8 cellular contexts compared by ENCODE assay signal in the genomic region with DNA sequence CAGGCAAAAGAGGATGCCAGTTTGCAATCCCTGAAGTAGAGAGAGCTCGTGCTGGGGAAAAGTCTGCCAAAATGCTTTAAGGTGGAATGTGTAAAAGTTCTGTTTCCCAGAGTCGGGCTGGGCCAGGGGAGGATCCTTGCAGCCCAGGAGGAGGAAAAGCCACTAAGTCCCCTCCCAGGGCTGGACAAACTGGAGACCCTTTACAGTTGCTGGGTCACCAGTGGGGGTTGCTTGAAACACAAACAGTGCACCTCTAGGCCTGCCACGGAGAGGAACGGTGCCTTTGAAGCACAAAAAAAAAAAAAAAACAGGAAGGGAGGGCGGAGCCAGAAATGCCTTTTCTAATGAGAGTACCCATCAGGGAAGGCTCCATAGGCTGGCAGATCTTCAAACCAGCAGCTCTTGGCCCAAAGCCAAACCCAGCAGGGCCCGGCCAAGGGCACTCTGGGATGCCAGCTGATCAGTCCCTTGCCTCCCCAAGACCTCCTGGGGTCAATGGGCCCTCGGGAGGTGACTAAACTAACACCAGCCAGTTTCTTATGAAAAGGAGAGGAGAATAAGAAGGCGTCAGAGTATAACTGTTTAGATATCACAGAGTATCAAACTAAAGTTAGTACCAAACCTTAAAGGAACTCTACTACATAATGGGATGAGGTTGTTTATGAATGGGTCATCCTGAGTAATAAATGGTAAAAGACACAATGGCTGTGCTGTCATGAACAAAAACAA. TPM values are rescaled to one million over a fixed set of nuclear protein-coding genes. Genes with fewer than 3 reads are reported as not detected.
DNase-seq lines count a peak whose midpoint lies in the region; ATAC-seq and TF ChIP-seq lines count a peak whose summit lies in the region.

No MANE protein-coding gene starts in this region.

- peak overlapping the region; percentile 79 for H2AK9ac ChIP-seq in IMR-90 (replicated peaks; ENCODE audit: low read depth, low read length, poor library complexity)

- H3K4me3 Mint-ChIP-seq in activated naive CD8-positive, alpha-beta T cell treated with anti-CD3 and anti-CD28 coated beads, Interleukin-2, amount 50 U/mL, for 24 hours: peak overlapping the region; percentile 90
- peak overlapping the region; percentile 75 for H3K4me3 Mint-ChIP-seq in osteocyte (ENCODE audit: unreplicated experiment)

- no peak for TF ChIP-seq RAD21 in IMR-90 (IDR thresholded peaks at IDR 0.05; ENCODE audit: low read length)

- peak overlapping the region; percentile 39; the same call in 1 of the 2 replicates for H3K23ac ChIP-seq in IMR-90 (ENCODE audit: low read depth, low read length)

- intact Hi-C loops in IMR-90 (cut with micrococcal nuclease): loop anchor here (1.0 kb wide), 1 partner anchor 24 kb away; the partner anchor contains the start of gene HLA-A
- intact Hi-C loops in Panc1 (cut with micrococcal nuclease; ENCODE audit: unreplicated experiment): no loop called here
- intact Hi-C loops in Right ventricle myocardium superior (cut with DNase I): no loop called here

- H3K4me1 ChIP-seq in ES-I3 (ENCODE audit: insufficient read depth, low read length) (peaks cover 37% of the 10 kb centered on the region), IMR-90 (ENCODE audit: control insufficient read depth, insufficient read depth, low read length) (peaks cover 5% of the 10 kb centered on the region; the same call in 1 of the 2 replicates), Panc1 (ENCODE audit: control insufficient read depth, insufficient read depth, low read length) (peaks cover 37% of the 10 kb centered on the region)

- peak; percentile 19 for ATAC-seq in IMR-90 (ENCODE audit: low read depth)
- ATAC-seq in Panc1: peak; percentile 83
- no peak for ATAC-seq in activated naive CD8-positive, alpha-beta T cell treated with anti-CD3 and anti-CD28 coated beads, Interleukin-2, amount 50 U/mL, for 24 hours
- ATAC-seq in Right ventricle myocardium superior (ENCODE audit: poor library complexity): peak; percentile 86
- no peak for ATAC-seq in GM19463 (IDR thresholded peaks at IDR 0.05; ENCODE audit: unreplicated experiment)
- no peak for ATAC-seq in GM21576 (IDR thresholded peaks at IDR 0.05; ENCODE audit: unreplicated experiment)

- H4K5ac ChIP-seq in IMR-90 (ENCODE audit: low read depth, low read length): peak overlapping the region; percentile 31

- H2AK5ac ChIP-seq in IMR-90 (ENCODE audit: low read depth, low read length): peak overlapping the region; percentile 27; the same call in 1 of the 2 replicates

- peak overlapping the region; percentile 73 for H3K18ac ChIP-seq in IMR-90 (ENCODE audit: low read depth, low read length)

- peak overlapping the region; percentile 89 for H2BK120ac ChIP-seq in IMR-90 (ENCODE audit: low read depth, low read length)

- peak overlapping the region; percentile 79; the same call in 1 of the 2 replicates for H3K14ac ChIP-seq in IMR-90 (replicated peaks; ENCODE audit: low read depth, low read length)

- H4K91ac ChIP-seq in IMR-90 (ENCODE audit: insufficient read depth, low read depth, low read length): peak overlapping the region; percentile 96

- TF ChIP-seq CTCF in IMR-90 (conservative IDR thresholded peaks at IDR 0.05; ENCODE audit: low read depth, low read length): no peak
- TF ChIP-seq CTCF in Panc1 (IDR thresholded peaks at IDR 0.05): no peak
- no peak for TF ChIP-seq CTCF in osteocyte (IDR thresholded peaks at IDR 0.05)

- in situ Hi-C loops in IMR-90 (cut with MboI; ENCODE audit: low sequenced_read_pairs): no loop called here
- in situ Hi-C loops in Panc1 (cut with HindIII; ENCODE audit: low pct_unique_long_range_greater_than_20kb, low sequenced_read_pairs): no loop called here

- no peaks in the 10 kb centered on the region for H4K20me1 ChIP-seq in IMR-90 (ENCODE audit: insufficient read depth, low read length)

- H3K4me3 ChIP-seq in IMR-90 (ENCODE audit: insufficient read depth, low read depth, low read length): 0 out of 2 replicates have a peak overlapping the region, but pooled peaks have one; percentile 8
- peak overlapping the region; percentile 50 to 79 for H3K4me3 ChIP-seq in Panc1 (ENCODE audit: low read depth in 2 of 2, low read length in 2 of 2)

- H4K8ac ChIP-seq in IMR-90 (ENCODE audit: low read depth in 2 of 2, low read length in 2 of 2): peak overlapping the region; percentile 86 to 93

- H3K36me3 Mint-ChIP-seq in activated naive CD8-positive, alpha-beta T cell treated with anti-CD3 and anti-CD28 coated beads, Interleukin-2, amount 50 U/mL, for 24 hours (ENCODE audit: low read depth): no peaks in the 10 kb centered on the region
- H3K36me3 Mint-ChIP-seq in osteocyte (ENCODE audit: unreplicated experiment): no peaks in the 10 kb centered on the region

- H3K56ac ChIP-seq in IMR-90 (ENCODE audit: extremely low read depth, insufficient read depth, low read length): peak overlapping the region; percentile 90

- H3K36me3 ChIP-seq in ES-I3 (ENCODE audit: insufficient read depth, low read length): no peaks in the 10 kb centered on the region
- H3K36me3 ChIP-seq in IMR-90 (ENCODE audit: control insufficient read depth, insufficient read depth, low read length): no peaks in the 10 kb centered on the region
- H3K36me3 ChIP-seq in Panc1 (ENCODE audit: control insufficient read depth, insufficient read depth, low read length): no peaks in the 10 kb centered on the region

- peak; percentile 57 for DNase-seq in IMR-90
- peak; percentile 92 for DNase-seq in Panc1 (ENCODE audit: low read depth, low spot score)
- peak; percentile 44 for DNase-seq in activated naive CD8-positive, alpha-beta T cell treated with anti-CD3 and anti-CD28 coated beads, Interleukin-2, amount 50 U/mL, for 24 hours
- peak; percentile 92 for DNase-seq in Right ventricle myocardium superior
- peak; percentile 91 for DNase-seq in osteocyte (ENCODE audit: extremely low spot score, unreplicated experiment)

- H3K27me3 ChIP-seq in IMR-90 (ENCODE audit: control insufficient read depth, insufficient read depth, low read length) (no peaks in the 10 kb centered on the region), Panc1 (ENCODE audit: control insufficient read depth, insufficient read depth, low read length) (no peaks in the 10 kb centered on the region)

- dilution Hi-C loops in IMR-90 (cut with HindIII; ENCODE audit: low sequenced_read_pairs, unreplicated experiment): no loop called here

- no peaks in the 10 kb centered on the region for H3K9me3 Mint-ChIP-seq in activated naive CD8-positive, alpha-beta T cell treated with anti-CD3 and anti-CD28 coated beads, Interleukin-2, amount 50 U/mL, for 24 hours
- H3K9me3 Mint-ChIP-seq in osteocyte (ENCODE audit: unreplicated experiment): no peaks in the 10 kb centered on the region

- H3K4me1 Mint-ChIP-seq in activated naive CD8-positive, alpha-beta T cell treated with anti-CD3 and anti-CD28 coated beads, Interleukin-2, amount 50 U/mL, for 24 hours: peaks cover 43% of the 10 kb centered on the region
- peaks cover 42% of the 10 kb centered on the region for H3K4me1 Mint-ChIP-seq in osteocyte (ENCODE audit: unreplicated experiment)

- H3K9ac ChIP-seq in ES-I3 (ENCODE audit: low read depth, low read length) (peak overlapping the region; percentile 41), IMR-90 (ENCODE audit: low read depth, low read length) (peak overlapping the region; percentile 88)

- no peaks in the 10 kb centered on the region; the same call in 1 of the 2 replicates for H3K9me3 ChIP-seq in ES-I3 (ENCODE audit: control insufficient read depth, insufficient read depth, low read length)
- no peaks in the 10 kb centered on the region for H3K9me3 ChIP-seq in IMR-90 (ENCODE audit: control insufficient read depth, insufficient read depth, low read length)
- no peaks in the 10 kb centered on the region for H3K9me3 ChIP-seq in Panc1 (ENCODE audit: control insufficient read depth, insufficient read depth, low read depth, low read length)

- 0% methylated on average over 1 of the region's 8 CpGs; no CpG with 5 or more reads in 1 of the 2 experiments for whole genome bisulfite sequencing in IMR-90 (ENCODE audit: extremely low coverage in 2 of 2, insufficient read length in 1 of 2), 2 experiments

- no peak for TF ChIP-seq POLR2A in IMR-90 (IDR thresholded peaks at IDR 0.05; ENCODE audit: low read depth, low read length)

- POLR2A ChIA-PET in IMR-90 (lab: Charles Lee; ENCODE audit: unreplicated experiment): no interaction called here
- POLR2A ChIA-PET in Panc1 (lab: Charles Lee): interaction anchor here (0.6 kb wide), 1 partner anchor 44 kb away, joined by 3 read pairs; no protein-coding TSS in a partner anchor

- peak overlapping the region; percentile 82; the same call in 2 of the 3 replicates for H2BK15ac ChIP-seq in IMR-90 (ENCODE audit: low read depth, low read length)

- peak overlapping the region; percentile 96 for H3K27ac Mint-ChIP-seq in activated naive CD8-positive, alpha-beta T cell treated with anti-CD3 and anti-CD28 coated beads, Interleukin-2, amount 50 U/mL, for 24 hours
- peak overlapping the region; percentile 95 for H3K27ac Mint-ChIP-seq in osteocyte (ENCODE audit: unreplicated experiment)

- H3K79me1 ChIP-seq in IMR-90 (ENCODE audit: low read depth in 1 of 2, low read length in 2 of 2): no peaks in the 10 kb centered on the region; a peak in 2 of 4 replicates

- H3K27me3 Mint-ChIP-seq in activated naive CD8-positive, alpha-beta T cell treated with anti-CD3 and anti-CD28 coated beads, Interleukin-2, amount 50 U/mL, for 24 hours: no peaks in the 10 kb centered on the region
- H3K27me3 Mint-ChIP-seq in osteocyte (ENCODE audit: unreplicated experiment): peaks cover 2% of the 10 kb centered on the region

- H3K4me2 ChIP-seq in IMR-90 (ENCODE audit: low read depth, low read length): peak overlapping the region; percentile 84

- H2BK20ac ChIP-seq in IMR-90 (ENCODE audit: low read depth, low read length): peak overlapping the region; percentile 22

- H3K9me1 ChIP-seq in IMR-90 (ENCODE audit: insufficient read depth, low read length): no peaks in the 10 kb centered on the region; the same call in 1 of the 2 replicates

- H3K4ac ChIP-seq in IMR-90 (ENCODE audit: low read depth, low read length): peak overlapping the region; percentile 93

- peak overlapping the region; percentile 92 for H2BK5ac ChIP-seq in IMR-90 (ENCODE audit: low read depth, low read length, poor library complexity, severe bottlenecking)

- peak overlapping the region; percentile 97 for H3K27ac ChIP-seq in IMR-90 (ENCODE audit: insufficient read depth, low read length)
- H3K27ac ChIP-seq in Panc1 (ENCODE audit: low read length): peak overlapping the region; percentile 98

- peak overlapping the region; percentile 83 for H2AFZ ChIP-seq in IMR-90 (replicated peaks; ENCODE audit: low read length, poor library complexity)

- CTCF ChIA-PET in IMR-90 (lab: Yijun Ruan, JAX): interaction anchor here (0.6 kb wide), 1 partner anchor 1055 kb away, joined by 5 read pairs; no protein-coding TSS in a partner anchor
- CTCF ChIA-PET in Panc1 (lab: Charles Lee): no interaction called here

- BruUV-seq in IMR-90 (replicated peaks; lab: Mats Ljungman, UMichigan) (no TSS peak), Panc1 (replicated peaks; lab: Mats Ljungman, UMichigan) (no TSS peak)

RNA-seq across cellular contexts. Expression of gene HLA-A, which starts 23.7 kb away (rescaled TPM):
- total RNA-seq in IMR-90 (2012; rRNA removed) (76.4 and 94.5 TPM in 2 replicates), Panc1 (2021; ENCODE audit: unreplicated experiment) (397 TPM), Right ventricle myocardium superior (222 TPM), osteocyte (293 and 316 TPM in 2 replicates)
- polyA plus RNA-seq in IMR-90 (2012; rRNA removed): 218 and 239 TPM in 2 replicates
- 418 and 434 TPM in 2 replicates for polyA plus RNA-seq in IMR-90 (2012; cell fraction: cytosol; rRNA removed)
- polyA plus RNA-seq in IMR-90 (2012; cell fraction: nucleus; rRNA removed; ENCODE audit: low replicate concordance): 176 and 182 TPM in 2 replicates
- 603 TPM for polyA plus RNA-seq in Panc1 (2012; ENCODE audit: insufficient read length)

Comparison
In these comparisons a context has a peak if more than half of its experiments do, and no peak if none do; other contexts are left out.
1. ATAC-seq: peak in IMR-90 (single experiment), Panc1 (single experiment) and Right ventricle myocardium superior (single experiment); none in activated naive CD8-positive, alpha-beta T cell treated with anti-CD3 and anti-CD28 coated beads, Interleukin-2, amount 50 U/mL, for 24 hours (single experiment), GM19463 (single experiment) and GM21576 (single experiment).
2. Peak in every context shown above with its lines, with median percentiles within 50 percentile points of each other: DNase-seq.